Comparison of ENCODE assay signal across 1 cellular context in genomic region chr16:14405611-14406537, GRCh38.
TF ChIP-seq lines count a peak whose summit lies in the region.

No MANE protein-coding gene starts in this region.

TF ChIP-seq in HepG2, 621 proteins besides CTCF, POLR2A, EP300 and RAD21 (continued from another document and continues in another):
- TF ChIP-seq, protein P1, sequence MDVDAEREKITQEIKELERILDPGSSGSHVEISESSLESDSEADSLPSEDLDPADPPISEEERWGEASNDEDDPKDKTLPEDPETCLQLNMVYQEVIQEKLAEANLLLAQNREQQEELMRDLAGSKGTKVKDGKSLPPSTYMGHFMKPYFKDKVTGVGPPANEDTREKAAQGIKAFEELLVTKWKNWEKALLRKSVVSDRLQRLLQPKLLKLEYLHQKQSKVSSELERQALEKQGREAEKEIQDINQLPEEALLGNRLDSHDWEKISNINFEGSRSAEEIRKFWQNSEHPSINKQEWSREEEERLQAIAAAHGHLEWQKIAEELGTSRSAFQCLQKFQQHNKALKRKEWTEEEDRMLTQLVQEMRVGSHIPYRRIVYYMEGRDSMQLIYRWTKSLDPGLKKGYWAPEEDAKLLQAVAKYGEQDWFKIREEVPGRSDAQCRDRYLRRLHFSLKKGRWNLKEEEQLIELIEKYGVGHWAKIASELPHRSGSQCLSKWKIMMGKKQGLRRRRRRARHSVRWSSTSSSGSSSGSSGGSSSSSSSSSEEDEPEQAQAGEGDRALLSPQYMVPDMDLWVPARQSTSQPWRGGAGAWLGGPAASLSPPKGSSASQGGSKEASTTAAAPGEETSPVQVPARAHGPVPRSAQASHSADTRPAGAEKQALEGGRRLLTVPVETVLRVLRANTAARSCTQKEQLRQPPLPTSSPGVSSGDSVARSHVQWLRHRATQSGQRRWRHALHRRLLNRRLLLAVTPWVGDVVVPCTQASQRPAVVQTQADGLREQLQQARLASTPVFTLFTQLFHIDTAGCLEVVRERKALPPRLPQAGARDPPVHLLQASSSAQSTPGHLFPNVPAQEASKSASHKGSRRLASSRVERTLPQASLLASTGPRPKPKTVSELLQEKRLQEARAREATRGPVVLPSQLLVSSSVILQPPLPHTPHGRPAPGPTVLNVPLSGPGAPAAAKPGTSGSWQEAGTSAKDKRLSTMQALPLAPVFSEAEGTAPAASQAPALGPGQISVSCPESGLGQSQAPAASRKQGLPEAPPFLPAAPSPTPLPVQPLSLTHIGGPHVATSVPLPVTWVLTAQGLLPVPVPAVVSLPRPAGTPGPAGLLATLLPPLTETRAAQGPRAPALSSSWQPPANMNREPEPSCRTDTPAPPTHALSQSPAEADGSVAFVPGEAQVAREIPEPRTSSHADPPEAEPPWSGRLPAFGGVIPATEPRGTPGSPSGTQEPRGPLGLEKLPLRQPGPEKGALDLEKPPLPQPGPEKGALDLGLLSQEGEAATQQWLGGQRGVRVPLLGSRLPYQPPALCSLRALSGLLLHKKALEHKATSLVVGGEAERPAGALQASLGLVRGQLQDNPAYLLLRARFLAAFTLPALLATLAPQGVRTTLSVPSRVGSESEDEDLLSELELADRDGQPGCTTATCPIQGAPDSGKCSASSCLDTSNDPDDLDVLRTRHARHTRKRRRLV (CRISPR knock-in tag; IDR thresholded peaks at IDR 0.05): peak; percentile 84; the same call in 1 of the 2 replicates
- peak; percentile 49 for TF ChIP-seq IRF2 (CRISPR knock-in tag; IDR thresholded peaks at IDR 0.05)
- 0 out of 2 replicates have a peak, but pooled peaks have one; percentile 3 for TF ChIP-seq GATAD1 (CRISPR knock-in tag; IDR thresholded peaks at IDR 0.05)
- 0 out of 2 replicates have a peak, but pooled peaks have one; percentile 60 for TF ChIP-seq ZNF543 (CRISPR knock-in tag; IDR thresholded peaks at IDR 0.05)
- TF ChIP-seq IRF1 (CRISPR knock-in tag; IDR thresholded peaks at IDR 0.05; ENCODE audit: low read depth): 0 out of 2 replicates have a peak, but pooled peaks have one; percentile 83
- TF ChIP-seq KMT2B (CRISPR knock-in tag; IDR thresholded peaks at IDR 0.05): no peak; the same call in 1 of the 2 replicates
- TF ChIP-seq ZC3H13 (CRISPR knock-in tag; IDR thresholded peaks at IDR 0.05): peak; percentile 64
- peak; percentile 50; the same call in 1 of the 2 replicates for TF ChIP-seq ZNF770 (CRISPR knock-in tag; IDR thresholded peaks at IDR 0.05)
- TF ChIP-seq MAF1 (CRISPR knock-in tag; IDR thresholded peaks at IDR 0.05; ENCODE audit: borderline replicate concordance): peak; percentile 68; the same call in 1 of the 2 replicates
- TF ChIP-seq ZNF230 (CRISPR knock-in tag; IDR thresholded peaks at IDR 0.05): peak; percentile 72; the same call in 1 of the 2 replicates
- TF ChIP-seq KLF9 (CRISPR knock-in tag; IDR thresholded peaks at IDR 0.05; ENCODE audit: low read depth): peak; percentile 37; the same call in 1 of the 2 replicates
- no peak for TF ChIP-seq RORA (CRISPR knock-in tag; IDR thresholded peaks at IDR 0.05)
- TF ChIP-seq FOXJ3 (CRISPR knock-in tag; IDR thresholded peaks at IDR 0.05; ENCODE audit: borderline replicate concordance): peak; percentile 79; the same call in 1 of the 2 replicates
- peak; percentile 92 for TF ChIP-seq MXD3 (CRISPR knock-in tag; IDR thresholded peaks at IDR 0.05)
- peak; percentile 10; the same call in 1 of the 2 replicates for TF ChIP-seq CHD4 (IDR thresholded peaks at IDR 0.05; ENCODE audit: borderline replicate concordance, low read length)
- TF ChIP-seq HOXA3 (CRISPR knock-in tag; IDR thresholded peaks at IDR 0.05): peak; percentile 75; the same call in 1 of the 2 replicates
- TF ChIP-seq HES4 (CRISPR knock-in tag; IDR thresholded peaks at IDR 0.05; ENCODE audit: borderline replicate concordance): peak; percentile 95
- TF ChIP-seq ARHGAP35 (CRISPR knock-in tag; IDR thresholded peaks at IDR 0.05; ENCODE audit: borderline replicate concordance): peak; percentile 4; the same call in 1 of the 2 replicates
- TF ChIP-seq MTF2 (CRISPR knock-in tag; IDR thresholded peaks at IDR 0.05; ENCODE audit: borderline replicate concordance): no peak; the same call in 1 of the 2 replicates
- TF ChIP-seq, protein P2, sequence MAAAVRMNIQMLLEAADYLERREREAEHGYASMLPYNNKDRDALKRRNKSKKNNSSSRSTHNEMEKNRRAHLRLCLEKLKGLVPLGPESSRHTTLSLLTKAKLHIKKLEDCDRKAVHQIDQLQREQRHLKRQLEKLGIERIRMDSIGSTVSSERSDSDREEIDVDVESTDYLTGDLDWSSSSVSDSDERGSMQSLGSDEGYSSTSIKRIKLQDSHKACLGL (CRISPR knock-in tag; IDR thresholded peaks at IDR 0.05): peak; percentile 93
- peak; percentile 89 for TF ChIP-seq NKX3-1 (CRISPR knock-in tag; IDR thresholded peaks at IDR 0.05)
- TF ChIP-seq ZNF788 (CRISPR knock-in tag; IDR thresholded peaks at IDR 0.05; ENCODE audit: borderline replicate concordance): peak; percentile 91
- TF ChIP-seq ZNF574 (CRISPR knock-in tag; IDR thresholded peaks at IDR 0.05): peak; percentile 67
- peak; percentile 40; the same call in 1 of the 2 replicates for TF ChIP-seq ZBTB43 (CRISPR knock-in tag; conservative IDR thresholded peaks at IDR 0.05)
- peak in 1 of 2 experiments; percentile 69; a peak in 2 of 4 replicates for TF ChIP-seq ATF4 (CRISPR knock-in tag; IDR thresholded peaks at IDR 0.05)
- TF ChIP-seq KMT2A (CRISPR knock-in tag; IDR thresholded peaks at IDR 0.05): peak; percentile 75
- TF ChIP-seq PATZ1 (CRISPR knock-in tag; IDR thresholded peaks at IDR 0.05): 0 out of 2 replicates have a peak, but pooled peaks have one; percentile 7
- TF ChIP-seq ZNF784 (CRISPR knock-in tag; IDR thresholded peaks at IDR 0.05; ENCODE audit: borderline replicate concordance): peak; percentile 84
- 0 out of 2 replicates have a peak, but pooled peaks have one; percentile 64 for TF ChIP-seq ZNF333 (CRISPR knock-in tag; IDR thresholded peaks at IDR 0.05; ENCODE audit: borderline replicate concordance)
- no peak for TF ChIP-seq NR1H2 (CRISPR knock-in tag; IDR thresholded peaks at IDR 0.05; ENCODE audit: borderline replicate concordance, low read depth)
- peak; percentile 13; the same call in 1 of the 2 replicates for TF ChIP-seq RFXANK (CRISPR knock-in tag; IDR thresholded peaks at IDR 0.05)
- TF ChIP-seq HOXA7 (CRISPR knock-in tag; IDR thresholded peaks at IDR 0.05): no peak
- TF ChIP-seq ISL2 (CRISPR knock-in tag; IDR thresholded peaks at IDR 0.05): peak; percentile 62; the same call in 1 of the 2 replicates
- TF ChIP-seq, protein P3, sequence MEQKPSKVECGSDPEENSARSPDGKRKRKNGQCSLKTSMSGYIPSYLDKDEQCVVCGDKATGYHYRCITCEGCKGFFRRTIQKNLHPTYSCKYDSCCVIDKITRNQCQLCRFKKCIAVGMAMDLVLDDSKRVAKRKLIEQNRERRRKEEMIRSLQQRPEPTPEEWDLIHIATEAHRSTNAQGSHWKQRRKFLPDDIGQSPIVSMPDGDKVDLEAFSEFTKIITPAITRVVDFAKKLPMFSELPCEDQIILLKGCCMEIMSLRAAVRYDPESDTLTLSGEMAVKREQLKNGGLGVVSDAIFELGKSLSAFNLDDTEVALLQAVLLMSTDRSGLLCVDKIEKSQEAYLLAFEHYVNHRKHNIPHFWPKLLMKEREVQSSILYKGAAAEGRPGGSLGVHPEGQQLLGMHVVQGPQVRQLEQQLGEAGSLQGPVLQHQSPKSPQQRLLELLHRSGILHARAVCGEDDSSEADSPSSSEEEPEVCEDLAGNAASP (CRISPR knock-in tag; IDR thresholded peaks at IDR 0.05; ENCODE audit: borderline replicate concordance): 0 out of 2 replicates have a peak, but pooled peaks have one; percentile 7
- peak; percentile 97; the same call in 1 of the 2 replicates for TF ChIP-seq ZNF430 (CRISPR knock-in tag; IDR thresholded peaks at IDR 0.05)
- peak; percentile 57; the same call in 1 of the 2 replicates for TF ChIP-seq TBX3 (IDR thresholded peaks at IDR 0.05; ENCODE audit: borderline replicate concordance)
- TF ChIP-seq, protein P4, sequence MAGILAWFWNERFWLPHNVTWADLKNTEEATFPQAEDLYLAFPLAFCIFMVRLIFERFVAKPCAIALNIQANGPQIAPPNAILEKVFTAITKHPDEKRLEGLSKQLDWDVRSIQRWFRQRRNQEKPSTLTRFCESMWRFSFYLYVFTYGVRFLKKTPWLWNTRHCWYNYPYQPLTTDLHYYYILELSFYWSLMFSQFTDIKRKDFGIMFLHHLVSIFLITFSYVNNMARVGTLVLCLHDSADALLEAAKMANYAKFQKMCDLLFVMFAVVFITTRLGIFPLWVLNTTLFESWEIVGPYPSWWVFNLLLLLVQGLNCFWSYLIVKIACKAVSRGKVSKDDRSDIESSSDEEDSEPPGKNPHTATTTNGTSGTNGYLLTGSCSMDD (CRISPR knock-in tag; IDR thresholded peaks at IDR 0.05): peak; percentile 67; the same call in 1 of the 2 replicates
